2 cellular contexts compared by ENCODE assay signal in the genomic region with DNA sequence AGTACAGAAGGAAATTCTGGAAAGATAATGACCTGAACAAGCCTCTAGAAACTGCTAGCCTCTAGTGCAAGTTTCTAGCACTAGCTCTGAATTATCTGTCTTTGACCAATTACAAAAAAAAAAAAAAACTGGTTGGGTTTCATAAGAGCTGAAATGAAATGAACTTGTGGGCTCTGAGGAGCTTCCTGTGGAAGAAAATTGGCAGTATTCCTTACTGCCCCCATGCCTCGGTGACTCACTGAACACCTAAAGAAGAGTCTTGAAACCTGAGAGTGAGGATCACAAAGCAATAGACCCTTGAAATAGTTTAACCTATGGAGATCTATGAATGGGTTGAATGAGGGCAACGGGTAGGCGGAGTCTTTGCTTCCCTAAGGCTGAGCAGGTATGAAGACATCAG.
TF ChIP-seq lines count a peak whose summit lies in the region.

No MANE protein-coding gene starts in this region.

TF ChIP-seq in IMR-90, 13 proteins besides CTCF, POLR2A, EP300 and RAD21 (continued from another document):
- TF ChIP-seq, protein P1, sequence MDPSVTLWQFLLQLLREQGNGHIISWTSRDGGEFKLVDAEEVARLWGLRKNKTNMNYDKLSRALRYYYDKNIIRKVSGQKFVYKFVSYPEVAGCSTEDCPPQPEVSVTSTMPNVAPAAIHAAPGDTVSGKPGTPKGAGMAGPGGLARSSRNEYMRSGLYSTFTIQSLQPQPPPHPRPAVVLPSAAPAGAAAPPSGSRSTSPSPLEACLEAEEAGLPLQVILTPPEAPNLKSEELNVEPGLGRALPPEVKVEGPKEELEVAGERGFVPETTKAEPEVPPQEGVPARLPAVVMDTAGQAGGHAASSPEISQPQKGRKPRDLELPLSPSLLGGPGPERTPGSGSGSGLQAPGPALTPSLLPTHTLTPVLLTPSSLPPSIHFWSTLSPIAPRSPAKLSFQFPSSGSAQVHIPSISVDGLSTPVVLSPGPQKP (IDR thresholded peaks at IDR 0.05; ENCODE audit: borderline replicate concordance, low read depth, low read length): no peak
- TF ChIP-seq MXI1 (IDR thresholded peaks at IDR 0.05; ENCODE audit: borderline replicate concordance, low read depth, low read length): no peak
- TF ChIP-seq RFX5 (IDR thresholded peaks at IDR 0.05; ENCODE audit: low read depth, low read length): no peak
- no peak for TF ChIP-seq CEBPB (IDR thresholded peaks at IDR 0.05; ENCODE audit: low read depth, low read length)
- TF ChIP-seq MAFK (IDR thresholded peaks at IDR 0.05; ENCODE audit: low read depth, low read length): no peak
- no peak for TF ChIP-seq SMC3 (IDR thresholded peaks at IDR 0.05; ENCODE audit: low read depth, low read length)
- TF ChIP-seq FOS (IDR thresholded peaks at IDR 0.05; ENCODE audit: low read depth, low read length): no peak
- no peak for TF ChIP-seq BHLHE40 (IDR thresholded peaks at IDR 0.05; ENCODE audit: low read depth, low read length)

TF ChIP-seq in WTC11, 78 proteins besides CTCF, POLR2A, EP300 and RAD21 (continued from another document):
- TF ChIP-seq, protein P2, sequence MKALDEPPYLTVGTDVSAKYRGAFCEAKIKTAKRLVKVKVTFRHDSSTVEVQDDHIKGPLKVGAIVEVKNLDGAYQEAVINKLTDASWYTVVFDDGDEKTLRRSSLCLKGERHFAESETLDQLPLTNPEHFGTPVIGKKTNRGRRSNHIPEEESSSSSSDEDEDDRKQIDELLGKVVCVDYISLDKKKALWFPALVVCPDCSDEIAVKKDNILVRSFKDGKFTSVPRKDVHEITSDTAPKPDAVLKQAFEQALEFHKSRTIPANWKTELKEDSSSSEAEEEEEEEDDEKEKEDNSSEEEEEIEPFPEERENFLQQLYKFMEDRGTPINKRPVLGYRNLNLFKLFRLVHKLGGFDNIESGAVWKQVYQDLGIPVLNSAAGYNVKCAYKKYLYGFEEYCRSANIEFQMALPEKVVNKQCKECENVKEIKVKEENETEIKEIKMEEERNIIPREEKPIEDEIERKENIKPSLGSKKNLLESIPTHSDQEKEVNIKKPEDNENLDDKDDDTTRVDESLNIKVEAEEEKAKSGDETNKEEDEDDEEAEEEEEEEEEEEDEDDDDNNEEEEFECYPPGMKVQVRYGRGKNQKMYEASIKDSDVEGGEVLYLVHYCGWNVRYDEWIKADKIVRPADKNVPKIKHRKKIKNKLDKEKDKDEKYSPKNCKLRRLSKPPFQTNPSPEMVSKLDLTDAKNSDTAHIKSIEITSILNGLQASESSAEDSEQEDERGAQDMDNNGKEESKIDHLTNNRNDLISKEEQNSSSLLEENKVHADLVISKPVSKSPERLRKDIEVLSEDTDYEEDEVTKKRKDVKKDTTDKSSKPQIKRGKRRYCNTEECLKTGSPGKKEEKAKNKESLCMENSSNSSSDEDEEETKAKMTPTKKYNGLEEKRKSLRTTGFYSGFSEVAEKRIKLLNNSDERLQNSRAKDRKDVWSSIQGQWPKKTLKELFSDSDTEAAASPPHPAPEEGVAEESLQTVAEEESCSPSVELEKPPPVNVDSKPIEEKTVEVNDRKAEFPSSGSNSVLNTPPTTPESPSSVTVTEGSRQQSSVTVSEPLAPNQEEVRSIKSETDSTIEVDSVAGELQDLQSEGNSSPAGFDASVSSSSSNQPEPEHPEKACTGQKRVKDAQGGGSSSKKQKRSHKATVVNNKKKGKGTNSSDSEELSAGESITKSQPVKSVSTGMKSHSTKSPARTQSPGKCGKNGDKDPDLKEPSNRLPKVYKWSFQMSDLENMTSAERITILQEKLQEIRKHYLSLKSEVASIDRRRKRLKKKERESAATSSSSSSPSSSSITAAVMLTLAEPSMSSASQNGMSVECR (CRISPR knock-in tag; IDR thresholded peaks at IDR 0.05; ENCODE audit: borderline replicate concordance): no peak
- no peak for TF ChIP-seq KAT7 (CRISPR knock-in tag; IDR thresholded peaks at IDR 0.05; ENCODE audit: borderline replicate concordance)
- TF ChIP-seq TEAD1 (CRISPR knock-in tag; IDR thresholded peaks at IDR 0.05): no peak
- no peak for TF ChIP-seq GTF2I (CRISPR knock-in tag; conservative IDR thresholded peaks at IDR 0.05)
- no peak for TF ChIP-seq TEAD4 (CRISPR knock-in tag; IDR thresholded peaks at IDR 0.05)
- TF ChIP-seq, protein P3, sequence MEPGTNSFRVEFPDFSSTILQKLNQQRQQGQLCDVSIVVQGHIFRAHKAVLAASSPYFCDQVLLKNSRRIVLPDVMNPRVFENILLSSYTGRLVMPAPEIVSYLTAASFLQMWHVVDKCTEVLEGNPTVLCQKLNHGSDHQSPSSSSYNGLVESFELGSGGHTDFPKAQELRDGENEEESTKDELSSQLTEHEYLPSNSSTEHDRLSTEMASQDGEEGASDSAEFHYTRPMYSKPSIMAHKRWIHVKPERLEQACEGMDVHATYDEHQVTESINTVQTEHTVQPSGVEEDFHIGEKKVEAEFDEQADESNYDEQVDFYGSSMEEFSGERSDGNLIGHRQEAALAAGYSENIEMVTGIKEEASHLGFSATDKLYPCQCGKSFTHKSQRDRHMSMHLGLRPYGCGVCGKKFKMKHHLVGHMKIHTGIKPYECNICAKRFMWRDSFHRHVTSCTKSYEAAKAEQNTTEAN (CRISPR knock-in tag; IDR thresholded peaks at IDR 0.05): no peak
- TF ChIP-seq, protein P4, sequence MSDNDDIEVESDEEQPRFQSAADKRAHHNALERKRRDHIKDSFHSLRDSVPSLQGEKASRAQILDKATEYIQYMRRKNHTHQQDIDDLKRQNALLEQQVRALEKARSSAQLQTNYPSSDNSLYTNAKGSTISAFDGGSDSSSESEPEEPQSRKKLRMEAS (CRISPR knock-in tag; IDR thresholded peaks at IDR 0.05): no peak
- no peak for TF ChIP-seq NR1H2 (CRISPR knock-in tag; IDR thresholded peaks at IDR 0.05)
- TF ChIP-seq, protein P5, sequence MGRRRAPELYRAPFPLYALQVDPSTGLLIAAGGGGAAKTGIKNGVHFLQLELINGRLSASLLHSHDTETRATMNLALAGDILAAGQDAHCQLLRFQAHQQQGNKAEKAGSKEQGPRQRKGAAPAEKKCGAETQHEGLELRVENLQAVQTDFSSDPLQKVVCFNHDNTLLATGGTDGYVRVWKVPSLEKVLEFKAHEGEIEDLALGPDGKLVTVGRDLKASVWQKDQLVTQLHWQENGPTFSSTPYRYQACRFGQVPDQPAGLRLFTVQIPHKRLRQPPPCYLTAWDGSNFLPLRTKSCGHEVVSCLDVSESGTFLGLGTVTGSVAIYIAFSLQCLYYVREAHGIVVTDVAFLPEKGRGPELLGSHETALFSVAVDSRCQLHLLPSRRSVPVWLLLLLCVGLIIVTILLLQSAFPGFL (CRISPR knock-in tag; IDR thresholded peaks at IDR 0.05; ENCODE audit: borderline replicate concordance): no peak
- no peak for TF ChIP-seq ATF1 (CRISPR knock-in tag; IDR thresholded peaks at IDR 0.05)
- TF ChIP-seq, protein P6, sequence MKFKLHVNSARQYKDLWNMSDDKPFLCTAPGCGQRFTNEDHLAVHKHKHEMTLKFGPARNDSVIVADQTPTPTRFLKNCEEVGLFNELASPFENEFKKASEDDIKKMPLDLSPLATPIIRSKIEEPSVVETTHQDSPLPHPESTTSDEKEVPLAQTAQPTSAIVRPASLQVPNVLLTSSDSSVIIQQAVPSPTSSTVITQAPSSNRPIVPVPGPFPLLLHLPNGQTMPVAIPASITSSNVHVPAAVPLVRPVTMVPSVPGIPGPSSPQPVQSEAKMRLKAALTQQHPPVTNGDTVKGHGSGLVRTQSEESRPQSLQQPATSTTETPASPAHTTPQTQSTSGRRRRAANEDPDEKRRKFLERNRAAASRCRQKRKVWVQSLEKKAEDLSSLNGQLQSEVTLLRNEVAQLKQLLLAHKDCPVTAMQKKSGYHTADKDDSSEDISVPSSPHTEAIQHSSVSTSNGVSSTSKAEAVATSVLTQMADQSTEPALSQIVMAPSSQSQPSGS (CRISPR knock-in tag; IDR thresholded peaks at IDR 0.05; ENCODE audit: borderline replicate concordance, low read depth): no peak
- TF ChIP-seq ZNF671 (CRISPR knock-in tag; IDR thresholded peaks at IDR 0.05): no peak
